In genomic region chr9:131282688-131283422, GRCh38 we compare ENCODE assay signal across 9 cellular contexts. TPM values are rescaled to one million over a fixed set of nuclear protein-coding genes. Genes with fewer than 3 reads are reported as not detected.
DNase-seq lines count a peak whose midpoint lies in the region; ATAC-seq, FAIRE-seq and TF ChIP-seq lines count a peak whose summit lies in the region.
"Had no signal": no experiment of that assay in that cellular context is flagged by ENCODE, and none has a peak within 500 bp of the region (broad histone marks: within the 10 kb centered on the region; RNA-seq: fewer than 3 reads in every experiment).

No MANE protein-coding gene starts in this region.

- intact Hi-C loops in spleen (cut with DNase I; ENCODE audit: low total_unique reads), result loop anchor here (10.0 kb wide), 1 partner anchor 48 kb away; no protein-coding TSS in a partner anchor

- H3K27ac ChIP-seq in AG04450 (ENCODE audit: low read depth, low read length), result no peak overlapping the region
- H3K27ac ChIP-seq in HEK293 (ENCODE audit: extremely low read depth, low read depth, low read length), result no peak overlapping the region
- H3K27ac ChIP-seq in coronary artery, result no peak overlapping the region
- no peak overlapping the region for H3K27ac ChIP-seq in spleen

- no peaks in the 10 kb centered on the region; the same call in 1 of the 2 replicates for H3K9me3 ChIP-seq in AG04450 (ENCODE audit: control insufficient read depth, insufficient read depth, low read length)
- no peaks in the 10 kb centered on the region for H3K9me3 ChIP-seq in HEK293 (ENCODE audit: control insufficient read depth, insufficient read depth, low read depth, low read length)
- H3K9me3 ChIP-seq in spleen, result no peaks in the 10 kb centered on the region

- TF ChIP-seq POLR2A in spleen (IDR thresholded peaks at IDR 0.05), result no peak

- CTCF ChIA-PET in AG04450 (lab: Charles Lee), result no interaction called here
- CTCF ChIA-PET in HEK293 (lab: Yijun Ruan, JAX), result interaction anchor here (0.5 to 1.2 kb wide), 4 partner anchors 30 to 105 kb away, joined by 3 to 6 read pairs (median 4); no protein-coding TSS in a partner anchor

- H3K4me1 Mint-ChIP-seq in mesothelial cell of epicardium, result peaks cover 2% of the 10 kb centered on the region

- H3K4me3 Mint-ChIP-seq in mesothelial cell of epicardium, result peak overlapping the region; percentile 46

- POLR2A ChIA-PET in AG04450 (lab: Yijun Ruan, JAX) (no interaction called here), HEK293 (lab: Yijun Ruan, JAX) (no interaction called here)

- TF ChIP-seq CTCF in AG04450 (IDR thresholded peaks at IDR 0.05; ENCODE audit: low read depth, low read length) (no peak), HEK293 (tag by site-specific recombination; IDR thresholded peaks at IDR 0.05) (no peak), coronary artery (IDR thresholded peaks at IDR 0.05) (no peak), mesothelial cell of epicardium (IDR thresholded peaks at IDR 0.05; ENCODE audit: unreplicated experiment) (no peak), spleen (IDR thresholded peaks at IDR 0.05 in 8 of 11, conservative IDR thresholded peaks at IDR 0.05 in 3 of 11) (no peak)

- H3K9me3 Mint-ChIP-seq in mesothelial cell of epicardium, result no peaks in the 10 kb centered on the region

- H3K4me1 ChIP-seq in HEK293 (ENCODE audit: control insufficient read depth, insufficient read depth, low read length) (no peaks in the 10 kb centered on the region), spleen (peaks cover 4 to 42% (median 22%) of the 10 kb centered on the region in 6 donors)

- no peak for DNase-seq in AG04450 (ENCODE audit: low read depth, low spot score)
- no peak for DNase-seq in coronary artery (ENCODE audit: low spot score)
- peak in 1 of 2 experiments; percentile 66 for DNase-seq in mesothelial cell of epicardium (ENCODE audit: low spot score in 2 of 2, unreplicated experiment in 2 of 2)
- no peak for DNase-seq in frontal cortex (ENCODE audit: low spot score in 2 of 2)
- no peak for DNase-seq in T-helper 9 cell
- no peak for DNase-seq in spleen
- DNase-seq: NCI-H510A had no signal

- peaks cover 43% of the 10 kb centered on the region for H3K27me3 ChIP-seq in AG04450 (ENCODE audit: control insufficient read depth, insufficient read depth, low read length)
- H3K27me3 ChIP-seq in spleen (replicated peaks in 1 of 7), result peaks cover 0 to 40% (median 25%) of the 10 kb centered on the region in 7 donors

- FAIRE-seq in frontal cortex (lab: Jason Lieb, UNC), result no peak

- peak overlapping the region; percentile 36; the same call in 1 of the 2 replicates for H3K4me3 ChIP-seq in AG04450 (ENCODE audit: low read depth, low read length)
- peak overlapping the region; percentile 22 for H3K4me3 ChIP-seq in HEK293 (ENCODE audit: low read depth, low read length)
- H3K4me3 ChIP-seq in coronary artery, result peak overlapping the region; percentile 52
- H3K4me3 ChIP-seq in spleen, result peak overlapping the region in 4 of 8 donors; percentile 6 to 54 (median 18)

- peaks cover 63% of the 10 kb centered on the region for H3K27me3 Mint-ChIP-seq in mesothelial cell of epicardium (ENCODE audit: low read depth)

- H3K27ac Mint-ChIP-seq in mesothelial cell of epicardium, result no peak overlapping the region

- H3K36me3 Mint-ChIP-seq in mesothelial cell of epicardium, result no peaks in the 10 kb centered on the region

- H3K36me3 ChIP-seq in HEK293 (ENCODE audit: control insufficient read depth in 2 of 2, insufficient read depth in 1 of 2, low read length in 2 of 2) (no peaks in the 10 kb centered on the region), spleen (no peaks in the 10 kb centered on the region)

- ATAC-seq in HG03354 (IDR thresholded peaks at IDR 0.05; ENCODE audit: poor library complexity, severe bottlenecking, unreplicated experiment), result no peak

- WGBS in spleen, 5 donors, result 3 to 7% (median 5%) methylated on average over 23 to 61 of the region's 61 CpGs

TF ChIP-seq in HEK293, 187 proteins besides CTCF, POLR2A, EP300 and RAD21 (continues in another document):
- TF ChIP-seq SP2 (tag by site-specific recombination; IDR thresholded peaks at IDR 0.05), result peak; percentile 21; the same call in 1 of the 2 replicates
- peak; percentile 16; the same call in 1 of the 2 replicates for TF ChIP-seq ZBTB8A (tag by site-specific recombination; IDR thresholded peaks at IDR 0.05)
- TF ChIP-seq ZNF362 (tag by site-specific recombination; IDR thresholded peaks at IDR 0.05), result no peak
- TF ChIP-seq ZNF398 (tag by site-specific recombination; IDR thresholded peaks at IDR 0.05), result peak; percentile 66
- TF ChIP-seq ZSCAN30 (tag by site-specific recombination; IDR thresholded peaks at IDR 0.05), result peak; percentile 50; the same call in 1 of the 2 replicates
- no peak for TF ChIP-seq WT1 (tag by site-specific recombination; IDR thresholded peaks at IDR 0.05)
- 0 out of 2 replicates have a peak, but pooled peaks have one; percentile 14 for TF ChIP-seq PATZ1 (tag by site-specific recombination; IDR thresholded peaks at IDR 0.05)
- no peak for TF ChIP-seq PRDM6 (tag by site-specific recombination; IDR thresholded peaks at IDR 0.05)
- peak; percentile 41 for TF ChIP-seq GLIS1 (tag by site-specific recombination; IDR thresholded peaks at IDR 0.05)

RNA-seq across cellular contexts. Expression of gene FAM78A, which starts 6.5 kb away (rescaled TPM):
- 0.26 and 0.40 TPM in 2 replicates for polyA plus RNA-seq in AG04450 (2011; rRNA removed)
- 0.09 and 0.64 TPM in 2 replicates for polyA minus RNA-seq in AG04450 (2011; rRNA and poly(A)+ RNA removed)
- 0.54 to 0.80 TPM (median 0.64 TPM) in 3 replicates for total RNA-seq in mesothelial cell of epicardium
- total RNA-seq in frontal cortex, result 0.82 TPM
- 10 to 100 TPM; 23.3 to 40.3 (median 32.3) TPM for total RNA-seq in spleen
- polyA plus RNA-seq in spleen, result 10 to 100 TPM; 17.0 to 26.1 (median 17.4) TPM

RNA-seq across cellular contexts. Expression of gene PLPP7, which starts 6.7 kb away (rescaled TPM):
- polyA plus RNA-seq in AG04450 (2011; rRNA removed) (0.57 and 0.76 TPM in 2 replicates), spleen (1 to 10 TPM; 1.1 to 2.1 (median 1.3) TPM)
- 0.13 and 0.78 TPM in 2 replicates for polyA minus RNA-seq in AG04450 (2011; rRNA and poly(A)+ RNA removed)
- total RNA-seq in mesothelial cell of epicardium (0.60 to 1.1 TPM (median 0.79 TPM) in 3 replicates), frontal cortex (6.1 TPM), spleen (1 to 10 TPM; 2.3 to 3.8 (median 3.1) TPM)

Comparison
In these comparisons a context has a peak if more than half of its experiments do, and no peak if none do; other contexts are left out.
1. RNA of gene FAM78A, which starts 6.5 kb away (total RNA-seq): 23.3 to 40.3 TPM in spleen; 0.82 TPM in frontal cortex (single experiment) and 0.54 to 0.80 TPM in mesothelial cell of epicardium; every median in the first group is over 10 times any median in the second.